Comparison of ENCODE assay signal across 17 cellular contexts in genomic region chr13:77219401-77219800, GRCh38.
"Had no signal": no experiment of that assay in that cellular context is flagged by ENCODE, and none has a peak within 500 bp of the region (broad histone marks: within the 10 kb centered on the region; RNA-seq: fewer than 3 reads in every experiment).

No MANE protein-coding gene starts in this region.

- DNase-seq: activated CD4-positive, alpha-beta T cell treated with anti-CD3 and anti-CD28 coated beads, Interleukin-2, amount 50 U/mL, for 1 hour; activated naive CD4-positive, alpha-beta T cell treated with anti-CD3 and anti-CD28 coated beads, Interleukin-2, amount 50 U/mL, for 16 hours; dermis blood vessel endothelial cell; effector memory CD8-positive, alpha-beta T cell; foreskin keratinocyte; glutamatergic neuron; kidney glomerular epithelial cell; ovary; right lobe of liver; stimulated activated CD4-positive, alpha-beta T cell treated with anti-CD3 and anti-CD28 coated beads, Interleukin-4, amount 100 ng/mL, for 4 hours had no signal

- H3K27me3 ChIP-seq: foreskin keratinocyte, neural progenitor cell, ovary, right lobe of liver, suprapubic skin had no signal

- H3K4me3 ChIP-seq: neural progenitor cell, ovary, right lobe of liver, smooth muscle cell, suprapubic skin had no signal

- H3K36me3 ChIP-seq: neural progenitor cell, ovary had no signal

- H3K27ac Mint-ChIP-seq: effector memory CD8-positive, alpha-beta T cell; neural progenitor cell; stimulated activated naive CD8-positive, alpha-beta T cell treated with anti-CD3 and anti-CD28 coated beads, Interleukin-15, Interleukin-2, amounts not matched to agents 100 ng/mL and 50 ng/mL, for 24 hours; type B pancreatic cell had no signal

- H3K4me1 ChIP-seq: foreskin keratinocyte, neural progenitor cell, right lobe of liver, suprapubic skin had no signal

- ATAC-seq: activated CD4-positive, CD25-positive, alpha-beta regulatory T cell treated with anti-CD3 and anti-CD28 coated beads, Interleukin-2, amount 50 U/mL, for 24 hours; effector memory CD8-positive, alpha-beta T cell; foreskin keratinocyte; right lobe of liver had no signal

- H3K27me3 Mint-ChIP-seq: effector memory CD8-positive, alpha-beta T cell; stimulated activated naive CD8-positive, alpha-beta T cell treated with anti-CD3 and anti-CD28 coated beads, Interleukin-15, Interleukin-2, amounts not matched to agents 100 ng/mL and 50 ng/mL, for 24 hours; type B pancreatic cell had no signal

- H3K4me1 Mint-ChIP-seq: neural progenitor cell had no signal

- FAIRE-seq: TTC549 had no signal

- H3K9me3 ChIP-seq: ovary, right lobe of liver, suprapubic skin had no signal

- H3K4me3 Mint-ChIP-seq: effector memory CD8-positive, alpha-beta T cell; neural progenitor cell; stimulated activated naive CD8-positive, alpha-beta T cell treated with anti-CD3 and anti-CD28 coated beads, Interleukin-15, Interleukin-2, amounts not matched to agents 100 ng/mL and 50 ng/mL, for 24 hours; type B pancreatic cell had no signal

- H3K27ac ChIP-seq: foreskin keratinocyte, neural progenitor cell, ovary, right lobe of liver, suprapubic skin had no signal

- H3K9me3 Mint-ChIP-seq: effector memory CD8-positive, alpha-beta T cell; neural progenitor cell; stimulated activated naive CD8-positive, alpha-beta T cell treated with anti-CD3 and anti-CD28 coated beads, Interleukin-15, Interleukin-2, amounts not matched to agents 100 ng/mL and 50 ng/mL, for 24 hours; type B pancreatic cell had no signal
